8 cellular contexts compared by ENCODE assay signal in genomic region chr17:42679001-42679491, GRCh38. TPM values are rescaled to one million over a fixed set of nuclear protein-coding genes. Genes with fewer than 3 reads are reported as not detected.
DNase-seq lines count a peak whose midpoint lies in the region; ATAC-seq lines count a peak whose summit lies in the region.

No MANE protein-coding gene starts in this region.

- H3K4me1 ChIP-seq in ectodermal cell (ENCODE audit: control insufficient read depth, insufficient read depth, low read length) (peaks cover 45% of the 10 kb centered on the region), muscle layer of duodenum (ENCODE audit: control insufficient read depth in 1 of 2, insufficient read depth in 2 of 2, low read length in 2 of 2) (peaks cover 21 to 70% of the 10 kb centered on the region in 2 donors), aorta (ENCODE audit: control insufficient read depth in 1 of 2, insufficient read depth in 2 of 2, low read length in 2 of 2) (no peaks in the 10 kb centered on the region)

- WGBS in ectodermal cell, 2 experiments, result 7 to 10% methylated on average over 16 of the region's 16 CpGs
- WGBS in aorta, 2 donors, result 5% methylated on average over 16 of the region's 16 CpGs

- DNase-seq in NCI-H1092 treated with DMSO at 0.1 percent for 48 hours (lab: John Stamatoyannopoulos, UW) (peak; percentile 61), T-helper 17 cell (peak in 1 of 3 donors; percentile 41), aorta (no peak)

- intact Hi-C loops in aorta (cut with DNase I), result loop anchor here in 1 of 2 donors (2.0 kb wide), 2 partner anchors 70 to 102 kb away; partner anchors contain the start of genes PSMC3IP, RETREG3 and TUBG1

- H3K27me3 ChIP-seq in ectodermal cell (ENCODE audit: control insufficient read depth, insufficient read depth, low read length, poor library complexity, severe bottlenecking) (peaks cover 37% of the 10 kb centered on the region), muscle layer of duodenum (ENCODE audit: low read depth, low read length) (no peaks in the 10 kb centered on the region), aorta (ENCODE audit: control insufficient read depth in 1 of 2, insufficient read depth in 2 of 2, low read length in 1 of 2) (no peaks in the 10 kb centered on the region)

- ATAC-seq in T-helper 17 cell (no peak), aorta (ENCODE audit: low FRiP score) (no peak), HG02981 (IDR thresholded peaks at IDR 0.05; ENCODE audit: unreplicated experiment) (no peak), HG03439 (IDR thresholded peaks at IDR 0.05; ENCODE audit: unreplicated experiment) (no peak)

- H3K27me3 Mint-ChIP-seq in T-helper 17 cell, result peaks cover 27% of the 10 kb centered on the region

- peaks cover 53% of the 10 kb centered on the region for H3K4me1 Mint-ChIP-seq in T-helper 17 cell

- peaks cover 4% of the 10 kb centered on the region for H3K36me3 Mint-ChIP-seq in T-helper 17 cell (ENCODE audit: low read depth)

- no peaks in the 10 kb centered on the region for H3K9me3 ChIP-seq in T-helper 17 cell (ENCODE audit: control insufficient read depth, low read length, poor library complexity, severe bottlenecking)
- H3K9me3 ChIP-seq in ectodermal cell (ENCODE audit: control insufficient read depth, low read length), result no peaks in the 10 kb centered on the region
- H3K9me3 ChIP-seq in muscle layer of duodenum (ENCODE audit: control insufficient read depth in 1 of 2, low read length in 2 of 2), result no peaks in the 10 kb centered on the region
- no peaks in the 10 kb centered on the region for H3K9me3 ChIP-seq in aorta (ENCODE audit: control insufficient read depth, low read length)

- peak overlapping the region; percentile 39 for H3K27ac Mint-ChIP-seq in T-helper 17 cell

- peak overlapping the region; percentile 95 for H3K4me3 Mint-ChIP-seq in T-helper 17 cell

- H3K36me3 ChIP-seq in ectodermal cell (ENCODE audit: control insufficient read depth, insufficient read depth, low read length) (no peaks in the 10 kb centered on the region), muscle layer of duodenum (ENCODE audit: control insufficient read depth in 1 of 2, insufficient read depth in 2 of 2, low read length in 2 of 2) (no peaks in the 10 kb centered on the region), aorta (ENCODE audit: control insufficient read depth in 1 of 2, insufficient read depth in 2 of 2, low read length in 1 of 2) (no peaks in the 10 kb centered on the region)

- H3K27ac ChIP-seq in ectodermal cell (ENCODE audit: insufficient read depth, low read depth, low read length, poor library complexity, severe bottlenecking) (peak overlapping the region; percentile 96), muscle layer of duodenum (ENCODE audit: low read length) (peak overlapping the region; percentile 86), aorta (ENCODE audit: low read depth in 1 of 2, low read length in 2 of 2) (peak overlapping the region; percentile 47 to 85)

- H3K4me3 ChIP-seq in GM08714 (ENCODE audit: low read length) (peak overlapping the region; percentile 56), ectodermal cell (ENCODE audit: insufficient read depth, low read depth, low read length) (peak overlapping the region; percentile 68), muscle layer of duodenum (ENCODE audit: low read depth in 1 of 2, low read length in 2 of 2) (peak overlapping the region; percentile 65 to 93), aorta (ENCODE audit: low read length in 2 of 2) (no peak overlapping the region)

RNA-seq across cellular contexts. Expression of gene PLEKHH3, which starts 2.3 kb away (rescaled TPM):
- under 1 TPM; 0.78 to 0.85 TPM for total RNA-seq in T-helper 17 cell
- 21.4 TPM for polyA plus RNA-seq in ectodermal cell (2013, experiment 1 of 4)
- 18.9 TPM for polyA plus RNA-seq in ectodermal cell (2013, experiment 2 of 4)
- 16.7 TPM for polyA plus RNA-seq in ectodermal cell (2013, experiment 3 of 4)
- 16.9 TPM for polyA plus RNA-seq in ectodermal cell (2013, experiment 4 of 4)
- 10 to 100 TPM; 27.0 to 47.5 TPM for total RNA-seq in aorta
- 10 to 100 TPM; 10.0 to 59.3 TPM for polyA plus RNA-seq in aorta

RNA-seq across cellular contexts. Expression of gene CCR10, which starts 2.6 kb away (rescaled TPM):
- 1 to 10 TPM; 1.4 to 1.6 TPM for total RNA-seq in T-helper 17 cell
- 1.9 TPM for polyA plus RNA-seq in ectodermal cell (2013, experiment 1 of 4)
- 1.6 TPM for polyA plus RNA-seq in ectodermal cell (2013, experiment 2 of 4)
- 2.1 TPM for polyA plus RNA-seq in ectodermal cell (2013, experiment 3 of 4)
- polyA plus RNA-seq in ectodermal cell (2013, experiment 4 of 4), result 1.6 TPM
- total RNA-seq in aorta, result 1 to 10 TPM; 2.5 to 3.4 TPM
- 1 to 10 TPM in 1 of 2 donors, under 1 TPM in 1; 0.50 to 3.7 TPM for polyA plus RNA-seq in aorta

RNA-seq across cellular contexts. Expression of gene CNTNAP1, which starts 3.3 kb away (rescaled TPM):
- 1 to 10 TPM; 3.9 to 6.9 TPM for total RNA-seq in T-helper 17 cell
- polyA plus RNA-seq in ectodermal cell (2013, experiment 1 of 4), result 39.2 TPM
- polyA plus RNA-seq in ectodermal cell (2013, experiment 2 of 4), result 40.5 TPM
- polyA plus RNA-seq in ectodermal cell (2013, experiment 3 of 4), result 32.3 TPM
- 34.2 TPM for polyA plus RNA-seq in ectodermal cell (2013, experiment 4 of 4)
- total RNA-seq in aorta, result 10 to 100 TPM in 1 of 2 donors, 1 to 10 TPM in 1; 7.6 to 25.8 TPM
- polyA plus RNA-seq in aorta, result 10 to 100 TPM in 1 of 2 donors, 1 to 10 TPM in 1; 1.0 to 11.5 TPM

RNA-seq across cellular contexts. Expression of gene TUBG2, which starts 20.0 kb away (rescaled TPM):
- total RNA-seq in T-helper 17 cell (10 to 100 TPM in 1 of 2 donors, 1 to 10 TPM in 1; 8.9 to 11.3 TPM), aorta (10 to 100 TPM; 23.4 to 42.6 TPM)
- 28.1 TPM for polyA plus RNA-seq in ectodermal cell (2013, experiment 1 of 4)
- polyA plus RNA-seq in ectodermal cell (2013, experiment 2 of 4), result 23.8 TPM
- polyA plus RNA-seq in ectodermal cell (2013, experiment 3 of 4), result 24.7 TPM
- 25.4 TPM for polyA plus RNA-seq in ectodermal cell (2013, experiment 4 of 4)
- 10 to 100 TPM; 23.9 to 72.2 TPM for polyA plus RNA-seq in aorta

Comparison
In these comparisons a context has a peak if more than half of its experiments do, and no peak if none do; other contexts are left out.
1. H3K4me3 ChIP-seq: peak in GM08714 (single experiment), ectodermal cell (single experiment) and muscle layer of duodenum (2 of 2); none in aorta (0 of 2).
2. RNA of gene PLEKHH3, which starts 2.3 kb away (total RNA-seq): 27.0 to 47.5 TPM in aorta; 0.78 to 0.85 TPM in T-helper 17 cell; every median in the first group is over 10 times any median in the second.
3. Peak in every context shown above with its lines, with median percentiles within 50 percentile points of each other: H3K27ac ChIP-seq.